8 cellular contexts compared by ENCODE assay signal in the genomic region with DNA sequence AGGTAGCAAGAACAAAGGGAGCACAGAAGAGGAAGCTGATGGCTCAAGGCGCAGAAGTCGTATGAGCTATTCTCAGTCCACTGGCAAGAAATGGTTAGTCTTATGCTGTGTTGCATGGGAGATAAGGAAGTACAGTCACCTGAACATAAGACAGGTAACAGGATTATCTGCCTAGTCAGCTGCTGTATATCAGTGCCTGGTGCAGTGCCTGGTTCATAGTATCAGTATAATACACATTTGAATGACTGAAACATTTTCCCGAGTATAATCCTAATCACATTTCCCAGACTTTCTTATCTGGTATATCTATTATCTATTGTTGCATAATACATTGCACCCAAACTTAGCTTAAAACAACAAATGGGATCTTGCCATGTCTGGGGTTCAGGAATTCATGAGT.
"Had no signal": no experiment of that assay in that cellular context is flagged by ENCODE, and none has a peak within 500 bp of the region (broad histone marks: within the 10 kb centered on the region; RNA-seq: fewer than 3 reads in every experiment).

No MANE protein-coding gene starts in this region.

- H3K27ac ChIP-seq: HL-60, KMS-11 had no signal

- H3K27ac Mint-ChIP-seq: IgD-negative memory B cell had no signal

- H3K9ac ChIP-seq: KMS-11 had no signal

- DNase-seq: IMR-90, KBM-7, KG1 had no signal

- H3K4me3 Mint-ChIP-seq: IgD-negative memory B cell had no signal

- H3K36me3 Mint-ChIP-seq: IgD-negative memory B cell had no signal

- H3K27me3 Mint-ChIP-seq: IgD-negative memory B cell had no signal

- ATAC-seq: HepG2 had no signal

- H3K4me1 Mint-ChIP-seq: IgD-negative memory B cell had no signal

- H3K4me2 ChIP-seq: KMS-11 had no signal

- FAIRE-seq: HepG2, HTR-8/SVneo had no signal
